ENCODE assay signal across 17 cellular contexts in genomic region chr3:77799280-77799679, GRCh38.
"Had no signal": no experiment of that assay in that cellular context is flagged by ENCODE, and none has a peak within 500 bp of the region (broad histone marks: within the 10 kb centered on the region; RNA-seq: fewer than 3 reads in every experiment).

No MANE protein-coding gene starts in this region.

- H3K27ac ChIP-seq: hepatocyte, skin epidermis, tibial nerve, vagina had no signal

- ATAC-seq: activated CD8-positive, alpha-beta T cell treated with anti-CD3 and anti-CD28 coated beads for 36 hours; activated T-cell treated with anti-CD3 and anti-CD28 coated beads, Interleukin-2, amount 50 U/mL, for 4 hours; esophagus mucosa; left lobe of liver; naive thymus-derived CD8-positive, alpha-beta T cell; right cardiac atrium had no signal

- H3K27me3 ChIP-seq: hepatocyte, tibial nerve, vagina had no signal

- H3K36me3 ChIP-seq: tibial nerve, vagina had no signal

- H3K9me3 ChIP-seq: tibial nerve, vagina had no signal

- H3K79me2 ChIP-seq: hepatocyte had no signal

- H2AFZ ChIP-seq: hepatocyte had no signal

- H3K4me1 ChIP-seq: tibial nerve, vagina had no signal

- DNase-seq: activated CD4-positive, alpha-beta T cell treated with anti-CD3 and anti-CD28 coated beads for 4 hours; activated CD8-positive, alpha-beta T cell treated with anti-CD3 and anti-CD28 coated beads for 36 hours; activated effector memory CD4-positive, alpha-beta T cell treated with Interleukin-2 at 50 U/mL for 16 hours; activated naive CD4-positive, alpha-beta T cell treated with anti-CD3 and anti-CD28 coated beads, Interleukin-2, amount 50 U/mL, for 16 hours; activated T-cell treated with anti-CD3 and anti-CD28 coated beads, Interleukin-2, amount 50 U/mL, for 4 hours; naive thymus-derived CD8-positive, alpha-beta T cell; nucleus accumbens; posterior cingulate gyrus; right cardiac atrium; stimulated activated CD4-positive, alpha-beta T cell treated with anti-CD3 and anti-CD28 coated beads, Interleukin-4, amount 100 ng/mL, for 24 hours; stimulated activated naive CD4-positive, alpha-beta T cell had no signal

- H3K4me3 ChIP-seq: hepatocyte, skin epidermis, tibial nerve, vagina had no signal

- H3K4me2 ChIP-seq: hepatocyte had no signal
